25 cellular contexts compared by ENCODE assay signal in the genomic region with DNA sequence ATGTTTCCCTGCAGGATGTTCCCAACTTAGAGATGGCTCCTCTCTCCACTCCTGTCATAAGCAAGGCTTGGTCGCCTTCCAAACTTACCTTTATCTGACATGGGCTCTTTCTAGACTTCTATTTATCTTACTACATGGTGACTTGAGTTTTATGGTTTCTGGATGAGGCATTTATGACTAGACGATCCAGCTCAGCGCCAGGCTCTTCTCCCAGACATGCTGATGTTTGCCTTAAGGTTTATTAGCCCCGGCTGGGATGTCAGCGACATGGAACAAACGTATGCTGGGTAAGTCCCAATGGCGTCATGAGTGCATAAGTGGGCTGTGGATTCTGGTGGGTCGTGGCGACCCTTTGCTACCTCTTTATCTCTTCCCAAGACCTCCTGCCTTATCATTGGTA. TPM values are rescaled to one million over a fixed set of nuclear protein-coding genes. Genes with fewer than 3 reads are reported as not detected.
"Had no signal": no experiment of that assay in that cellular context is flagged by ENCODE, and none has a peak within 500 bp of the region (broad histone marks: within the 10 kb centered on the region; RNA-seq: fewer than 3 reads in every experiment).

No MANE protein-coding gene starts in this region.

- DNase-seq: activated CD4-positive, alpha-beta memory T cell treated with anti-CD3 and anti-CD28 coated beads, Interleukin-2, amount 10 ng/mL, durations not matched to agents 7 days and 5 days; activated CD4-positive, alpha-beta T cell treated with anti-CD3 and anti-CD28 coated beads, Interleukin-2, amount 50 U/mL, for 1 hour; activated CD4-positive, CD25-positive, alpha-beta regulatory T cell; activated gamma-delta T cell treated with Interleukin-2 at 50 U/mL for 16 hours; activated naive CD4-positive, alpha-beta T cell treated with anti-CD3 and anti-CD28 coated beads, Interleukin-2, amount 10 ng/mL, durations not matched to agents 7 days and 5 days; activated naive CD8-positive, alpha-beta T cell treated with anti-CD3 and anti-CD28 coated beads for 36 hours; activated T-cell treated with anti-CD3 and anti-CD28 coated beads for 4 hours; activated T-cell treated with anti-CD3 and anti-CD28 coated beads, Interleukin-2, amount 50 U/mL, for 48 hours; MM.1S; NCI-H1105; NCI-H1436; NCI-H1694 treated with DMSO at 0.1 percent for 48 hours; NCI-H2029 treated with DMSO at 0.1 percent for 48 hours; NCI-H345; NCI-H510A; NCI-H526 treated with DMSO at 0.1 percent for 48 hours; NCI-H82; Right ventricle myocardium superior had no signal

- H3K4me3 ChIP-seq: SJSA1 had no signal

- H3K27ac ChIP-seq: RWPE1, SJSA1 had no signal

- ATAC-seq: Panc1 had no signal

- H3K27me3 ChIP-seq: SJSA1 had no signal

- H3K4me1 ChIP-seq: SJSA1 had no signal

- H3K9me3 ChIP-seq: SJSA1 had no signal

RNA-seq across cellular contexts. Expression of gene SLC15A1, which starts 39.8 kb away (rescaled TPM):
- total RNA-seq: activated CD4-positive, alpha-beta memory T cell treated with anti-CD3 and anti-CD28 coated beads, Interleukin-2, amount 10 ng/mL, durations not matched to agents 7 days and 5 days; activated CD8-positive, alpha-beta memory T cell treated with anti-CD3 and anti-CD28 coated beads for 36 hours; activated naive CD8-positive, alpha-beta T cell treated with anti-CD3 and anti-CD28 coated beads for 36 hours; activated T-helper 2 cell treated with anti-CD3 and anti-CD28 coated beads, Interferon-gamma antibody, Interleukin-2, Interleukin-4, amounts not matched to agents 10 μg/mL and 5 μg/mL and 100 μg/mL, durations not matched to agents 14 hours and 24 hours and 36 hours; cardiac septum; OCI-LY7; Right ventricle myocardium superior; SJSA1 had no signal
